ENCODE assay signal across 10 cellular contexts in the genomic region with DNA sequence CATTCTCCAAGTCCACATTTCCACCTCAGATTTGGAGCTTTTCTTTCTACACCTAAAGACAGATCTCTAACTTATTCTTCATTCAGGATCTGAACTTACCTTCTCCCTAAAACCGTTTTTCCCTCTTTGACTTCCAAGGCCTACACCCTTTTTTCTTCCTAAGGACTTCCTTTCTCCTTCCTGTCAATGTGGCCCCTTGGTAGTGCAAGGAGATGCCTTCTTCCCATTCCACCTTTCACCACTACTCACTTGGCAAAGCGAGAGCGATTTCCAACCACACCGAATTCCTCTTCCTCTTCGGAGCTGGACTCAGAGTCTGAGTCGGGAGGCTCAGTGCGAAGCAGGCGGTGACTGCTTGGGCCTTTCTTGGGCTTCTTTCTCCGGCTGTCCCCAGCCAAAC. TPM values are rescaled to one million over a fixed set of nuclear protein-coding genes. Genes with fewer than 3 reads are reported as not detected.
DNase-seq lines count a peak whose midpoint lies in the region; ATAC-seq and TF ChIP-seq lines count a peak whose summit lies in the region.
"Had no signal": no experiment of that assay in that cellular context is flagged by ENCODE, and none has a peak within 500 bp of the region (broad histone marks: within the 10 kb centered on the region; RNA-seq: fewer than 3 reads in every experiment).

No MANE protein-coding gene starts in this region.

- H3K9me3 Mint-ChIP-seq in CD4-positive, CD25-positive, alpha-beta regulatory T cell, result peaks cover 0 to 1% (median 0%) of the 10 kb centered on the region in 7 donors

- H4K20me1 ChIP-seq in neural cell (ENCODE audit: insufficient read depth), result no peaks in the 10 kb centered on the region

- H2AFZ ChIP-seq in neural cell (ENCODE audit: low read depth, low read length), result no peak overlapping the region

- H3K79me2 ChIP-seq in neural cell (replicated peaks; ENCODE audit: insufficient read depth, low read length), result peaks cover 11% of the 10 kb centered on the region

- no peaks in the 10 kb centered on the region for H3K27me3 ChIP-seq in CD4-positive, CD25-positive, alpha-beta regulatory T cell (ENCODE audit: control insufficient read depth, insufficient read depth, low read length)
- no peaks in the 10 kb centered on the region for H3K27me3 ChIP-seq in neural cell (ENCODE audit: insufficient read depth, low read depth, low read length)

- peak overlapping the region; percentile 54 to 96 (median 91) for H3K27ac Mint-ChIP-seq in CD4-positive, CD25-positive, alpha-beta regulatory T cell

- H3K9me3 ChIP-seq in CD4-positive, CD25-positive, alpha-beta regulatory T cell (ENCODE audit: control insufficient read depth in 2 of 2, low read length in 2 of 2), result no peaks in the 10 kb centered on the region
- H3K9me3 ChIP-seq in neural cell (ENCODE audit: low read length), result no peaks in the 10 kb centered on the region

- TF ChIP-seq CTCF in LNCaP clone FGC (IDR thresholded peaks at IDR 0.05; ENCODE audit: control insufficient read depth, extremely low read depth, insufficient read depth), result no peak
- no peak for TF ChIP-seq CTCF in coronary artery (IDR thresholded peaks at IDR 0.05)
- no peak for TF ChIP-seq CTCF in neural cell (IDR thresholded peaks at IDR 0.05; ENCODE audit: poor library complexity, severe bottlenecking)
- no peak for TF ChIP-seq CTCF in lower leg skin (IDR thresholded peaks at IDR 0.05)

- H3K36me3 Mint-ChIP-seq in CD4-positive, CD25-positive, alpha-beta regulatory T cell, result peaks cover 22% of the 10 kb centered on the region

- peak overlapping the region; percentile 84 for H3K27ac ChIP-seq in CD4-positive, CD25-positive, alpha-beta regulatory T cell (ENCODE audit: insufficient read depth, low read length, poor library complexity, severe bottlenecking)
- H3K27ac ChIP-seq in coronary artery (peak overlapping the region in 1 of 2 donors; percentile 65), neural cell (ENCODE audit: low read length) (no peak overlapping the region)

- no peak for TF ChIP-seq POLR2A in lower leg skin (IDR thresholded peaks at IDR 0.05)

- H3K4me1 ChIP-seq in CD4-positive, CD25-positive, alpha-beta regulatory T cell (ENCODE audit: control insufficient read depth, insufficient read depth, low read length, poor library complexity, severe bottlenecking), result peaks cover 32% of the 10 kb centered on the region

- peak overlapping the region; percentile 95 for H3K4me3 ChIP-seq in CD4-positive, CD25-positive, alpha-beta regulatory T cell (ENCODE audit: low read depth, low read length)
- H3K4me3 ChIP-seq in LNCaP clone FGC (ENCODE audit: low read depth, low read length) (peak overlapping the region; percentile 95), coronary artery (peak overlapping the region; percentile 98), neural cell (ENCODE audit: low read length) (peak overlapping the region; percentile 97), lower leg skin (ENCODE audit: low read depth, poor library complexity, severe bottlenecking) (no peak overlapping the region)

- peak overlapping the region; percentile 91 for H3K4me2 ChIP-seq in neural cell (ENCODE audit: low read length)

- H3K36me3 ChIP-seq in CD4-positive, CD25-positive, alpha-beta regulatory T cell (ENCODE audit: control insufficient read depth, insufficient read depth, low read length), result peaks cover 37% of the 10 kb centered on the region
- no peaks in the 10 kb centered on the region for H3K36me3 ChIP-seq in neural cell (ENCODE audit: insufficient read depth, low read length)

- DNase-seq in CD4-positive, CD25-positive, alpha-beta regulatory T cell, result no peak
- DNase-seq in LNCaP clone FGC (ENCODE audit: low read depth), result no peak
- DNase-seq in coronary artery (ENCODE audit: low spot score), result no peak
- no peak for DNase-seq in SHP77 (lab: John Stamatoyannopoulos, UW)
- DNase-seq in DMS153 treated with DMSO at 0.1 percent for 48 hours (lab: John Stamatoyannopoulos, UW; ENCODE audit: unreplicated experiment), result no peak
- DNase-seq in lower leg skin (ENCODE audit: low spot score in 2 of 2), result no peak

- TF ChIP-seq EP300 in neural cell (conservative IDR thresholded peaks at IDR 0.05; ENCODE audit: poor library complexity, severe bottlenecking), result no peak

- no peak for ATAC-seq in CD4-positive, CD25-positive, alpha-beta regulatory T cell (ENCODE audit: low read depth in 2 of 2)
- no peak for ATAC-seq in HG03378 (IDR thresholded peaks at IDR 0.05; ENCODE audit: unreplicated experiment)

- intact Hi-C loops in lower leg skin (cut with DNase I; ENCODE audit: low total_unique reads), result no loop called here

- H3K9me2 ChIP-seq in neural cell (ENCODE audit: insufficient read depth, low read length), result no peaks in the 10 kb centered on the region

- WGBS in lower leg skin, 2 donors, result 55 to 64% methylated on average over 9 of the region's 9 CpGs

- peak overlapping the region; percentile 93 to 96 (median 93) for H3K4me3 Mint-ChIP-seq in CD4-positive, CD25-positive, alpha-beta regulatory T cell

- H3F3A ChIP-seq in neural cell (ENCODE audit: insufficient read depth, low read length, poor library complexity, severe bottlenecking), result no peaks in the 10 kb centered on the region

- TF ChIP-seq RAD21 in neural cell (conservative IDR thresholded peaks at IDR 0.05), result no peak

- peaks cover 33 to 66% (median 38%) of the 10 kb centered on the region in 4 donors for H3K4me1 Mint-ChIP-seq in CD4-positive, CD25-positive, alpha-beta regulatory T cell

- peak overlapping the region; percentile 83 for H3K9ac ChIP-seq in neural cell (ENCODE audit: low read length)

- peaks cover 4% of the 10 kb centered on the region for H3K27me3 Mint-ChIP-seq in CD4-positive, CD25-positive, alpha-beta regulatory T cell

TF ChIP-seq in neural cell, 6 proteins besides CTCF, POLR2A, EP300 and RAD21:
- TF ChIP-seq TAF1 (IDR thresholded peaks at IDR 0.05; ENCODE audit: low read depth) (no peak), EZH2 (IDR thresholded peaks at IDR 0.05; ENCODE audit: borderline replicate concordance, insufficient read depth, low read length, poor library complexity, severe bottlenecking) (no peak), MXI1 (conservative IDR thresholded peaks at IDR 0.05; ENCODE audit: poor library complexity, severe bottlenecking) (no peak), REST (IDR thresholded peaks at IDR 0.05; ENCODE audit: borderline replicate concordance) (no peak), SMC3 (conservative IDR thresholded peaks at IDR 0.05; ENCODE audit: poor library complexity) (no peak), POLR2AphosphoS5 (IDR thresholded peaks at IDR 0.05) (no peak)

RNA-seq across cellular contexts. Expression of gene EFCAB14, which starts 1.3 kb away (rescaled TPM):
- total RNA-seq in CD4-positive, CD25-positive, alpha-beta regulatory T cell, result 83.3 TPM
- polyA plus RNA-seq in CD4-positive, CD25-positive, alpha-beta regulatory T cell, result 10 to 100 TPM; 81.2 to 88.9 (median 85.3) TPM
- 7.6 and 8.0 TPM in 2 replicates for polyA plus RNA-seq in neural cell
- 16.1 and 17.8 TPM in 2 replicates for polyA minus RNA-seq in neural cell
- 100 to 1,000 TPM in 2 of 4 donors, 10 to 100 TPM in 2; 71.5 to 138 (median 106) TPM for total RNA-seq in lower leg skin

RNA-seq across cellular contexts. Expression of gene TEX38, which starts 46.0 kb away (rescaled TPM):
- not detected for total RNA-seq in CD4-positive, CD25-positive, alpha-beta regulatory T cell
- polyA plus RNA-seq in CD4-positive, CD25-positive, alpha-beta regulatory T cell, result not detected
- not detected in 2 replicates for polyA plus RNA-seq in neural cell
- not detected in 2 replicates for polyA minus RNA-seq in neural cell
- total RNA-seq in lower leg skin, result not detected
- total RNA-seq: frontal cortex, temporal lobe had no signal

RNA-seq across cellular contexts. Expression of gene ATPAF1, which starts 49.5 kb away (rescaled TPM):
- total RNA-seq in CD4-positive, CD25-positive, alpha-beta regulatory T cell, result 22.5 TPM
- polyA plus RNA-seq in CD4-positive, CD25-positive, alpha-beta regulatory T cell, result 10 to 100 TPM; 74.7 to 89.3 (median 80.8) TPM
- 80.7 and 88.4 TPM in 2 replicates for polyA plus RNA-seq in neural cell
- 92.1 and 102 TPM in 2 replicates for polyA minus RNA-seq in neural cell
- 10 to 100 TPM; 20.4 to 33.7 (median 29.9) TPM for total RNA-seq in lower leg skin
